29 cellular contexts compared by ENCODE assay signal in genomic region chr12:122519418-122519817, GRCh38. TPM values are rescaled to one million over a fixed set of nuclear protein-coding genes. Genes with fewer than 3 reads are reported as not detected.
A peak's percentile ranks its signal among the peaks of the same experiment; 100 is the strongest.
DNase-seq lines count a peak whose midpoint lies in the region; ATAC-seq, FAIRE-seq and TF ChIP-seq lines count a peak whose summit lies in the region.
"Had no signal": no experiment of that assay in that cellular context is flagged by ENCODE, and none has a peak within 500 bp of the region (broad histone marks: within the 10 kb centered on the region; RNA-seq: fewer than 3 reads in every experiment).

No MANE protein-coding gene starts in this region.

- peaks cover 17 to 80% of the 10 kb centered on the region in 2 experiments for H3K36me3 ChIP-seq in HepG2 (replicated peaks in 1 of 2; ENCODE audit: control insufficient read depth in 1 of 2, insufficient read depth in 2 of 2, low read length in 2 of 2)
- peaks cover 35 to 78% (median 63%) of the 10 kb centered on the region in 4 donors for H3K36me3 ChIP-seq in right lobe of liver
- H3K36me3 ChIP-seq in GM23248 (ENCODE audit: low read depth): peaks cover 77% of the 10 kb centered on the region

- POLR2A ChIA-PET in HepG2 (lab: Yijun Ruan, JAX): no interaction called here
- POLR2A ChIA-PET in activated naive CD8-positive, alpha-beta T cell treated with anti-CD3 and anti-CD28 coated beads, Interleukin-2, amount 10 ng/mL, durations not matched to agents 7 days and 5 days (lab: Charles Lee): interaction anchor here (2.3 kb wide), 1 partner anchor 18 kb away, joined by 7 read pairs; the partner anchor contains the start of gene ZCCHC8

- no peak overlapping the region for H3K27ac ChIP-seq in HepG2 (ENCODE audit: extremely low read length, insufficient read depth, low read length)
- no peak overlapping the region for H3K27ac ChIP-seq in right lobe of liver
- peak overlapping the region; percentile 80 for H3K27ac ChIP-seq in GM23248
- H3K27ac ChIP-seq: parathyroid adenoma, Peyer's patch, right atrium auricular region, SJCRH30 had no signal

- H3K27me3 ChIP-seq in HepG2 (ENCODE audit: control insufficient read depth in 1 of 2, insufficient read depth in 2 of 2, low read length in 2 of 2) (no peaks in the 10 kb centered on the region), right lobe of liver (no peaks in the 10 kb centered on the region), GM23248 (replicated peaks; ENCODE audit: insufficient read depth) (no peaks in the 10 kb centered on the region)
- H3K27me3 ChIP-seq: gastrocnemius medialis, MG63, Peyer's patch, right atrium auricular region, SJCRH30 had no signal

- TF ChIP-seq EP300 in HepG2 (IDR thresholded peaks at IDR 0.05; ENCODE audit: low read depth in 2 of 2, low read length in 2 of 2) (no peak), HepG2 (CRISPR knock-in tag; IDR thresholded peaks at IDR 0.05; ENCODE audit: borderline replicate concordance) (no peak)

- intact Hi-C loops in HepG2 (cut with micrococcal nuclease; ENCODE audit: unreplicated experiment): no loop called here
- intact Hi-C loops in right lobe of liver (cut with DNase I): no loop called here

- TF ChIP-seq POLR2A in HepG2 (IDR thresholded peaks at IDR 0.05; ENCODE audit: insufficient read depth in 1 of 2, low read depth in 2 of 2, low read length in 2 of 2): no peak
- TF ChIP-seq POLR2A in right lobe of liver (IDR thresholded peaks at IDR 0.05): no peak

- H3K9me2 ChIP-seq in GM23248 (ENCODE audit: insufficient read depth): no peaks in the 10 kb centered on the region

- no peaks in the 10 kb centered on the region for H3K9me3 Mint-ChIP-seq in activated naive CD8-positive, alpha-beta T cell treated with anti-CD3 and anti-CD28 coated beads, Interleukin-2, amount 10 ng/mL, durations not matched to agents 7 days and 5 days
- H3K9me3 Mint-ChIP-seq in stimulated activated naive B cell treated with anti-CD40 and anti-IgM and Interleukin-4, amounts not matched to agents 10 μg/mL and 1 μg/mL and 100 μg/mL, for 72 hours: no peaks in the 10 kb centered on the region
- H3K9me3 Mint-ChIP-seq: activated naive CD4-positive, alpha-beta T cell treated with anti-CD3 and anti-CD28 coated beads, Interleukin-2, amount 50 U/mL, for 72 hours; activated T-helper 17 cell treated with anti-CD3 and anti-CD28 coated beads, Interleukin-2, amount 50 U/mL, for 72 hours; CD8-positive, alpha-beta memory T cell; dendritic cell treated with granulocyte-macrophage colony-stimulating factor and Interleukin-4, amounts not matched to agents 40 ng/mL and 50 ng/mL, for 4 days; T-cell had no signal

- CTCF ChIA-PET in HepG2 (lab: Yijun Ruan, JAX; ENCODE audit: low intra/inter-chr PET ratio, low total read pairs): no interaction called here

- no peak overlapping the region for H3K4me2 ChIP-seq in HepG2 (ENCODE audit: low read depth, low read length)
- no peak overlapping the region for H3K4me2 ChIP-seq in GM23248 (ENCODE audit: unreplicated experiment)

- H3K9me3 ChIP-seq in HepG2 (ENCODE audit: low read length) (no peaks in the 10 kb centered on the region), right lobe of liver (no peaks in the 10 kb centered on the region), GM23248 (ENCODE audit: low read depth) (no peaks in the 10 kb centered on the region)
- H3K9me3 ChIP-seq: gastrocnemius medialis, mucosa of descending colon, Peyer's patch, right atrium auricular region, SJCRH30 had no signal

- ATAC-seq in HepG2 (peak; percentile 30; the same call in 2 of the 3 replicates), right lobe of liver (no peak)
- ATAC-seq in activated naive CD8-positive, alpha-beta T cell treated with anti-CD3 and anti-CD28 coated beads, Interleukin-2, amount 10 ng/mL, durations not matched to agents 7 days and 5 days (ENCODE audit: low read depth): no peak
- no peak for ATAC-seq in stimulated activated naive B cell treated with anti-CD40 and anti-IgM and Interleukin-4, amounts not matched to agents 10 μg/mL and 1 μg/mL and 100 μg/mL, for 72 hours (replicated peaks)
- ATAC-seq: activated naive CD4-positive, alpha-beta T cell treated with anti-CD3 and anti-CD28 coated beads, Interleukin-2, amount 50 U/mL, for 72 hours; activated T-helper 17 cell treated with anti-CD3 and anti-CD28 coated beads, Interleukin-2, amount 50 U/mL, for 72 hours; gastrocnemius medialis; mucosa of descending colon had no signal

- in situ Hi-C loops in HepG2 (cut with HindIII; ENCODE audit: extremely low pct_ligation_motif_present, low pct_unique_long_range_greater_than_20kb): no loop called here
- in situ Hi-C loops in GM23248 (cut with MboI): no loop called here

- H3K9ac ChIP-seq in HepG2 (ENCODE audit: insufficient read depth, low read depth, low read length) (no peak overlapping the region), GM23248 (no peak overlapping the region; the same call in 1 of the 2 replicates)
- H3K9ac ChIP-seq: parathyroid adenoma had no signal

- H3K27ac Mint-ChIP-seq in activated naive CD8-positive, alpha-beta T cell treated with anti-CD3 and anti-CD28 coated beads, Interleukin-2, amount 10 ng/mL, durations not matched to agents 7 days and 5 days: peak overlapping the region; percentile 65
- peak overlapping the region; percentile 62 for H3K27ac Mint-ChIP-seq in stimulated activated naive B cell treated with anti-CD40 and anti-IgM and Interleukin-4, amounts not matched to agents 10 μg/mL and 1 μg/mL and 100 μg/mL, for 72 hours
- H3K27ac Mint-ChIP-seq: activated T-helper 17 cell treated with anti-CD3 and anti-CD28 coated beads, Interleukin-2, amount 50 U/mL, for 72 hours; dendritic cell treated with granulocyte-macrophage colony-stimulating factor and Interleukin-4, amounts not matched to agents 40 ng/mL and 50 ng/mL, for 4 days had no signal

- H3K79me2 ChIP-seq in HepG2 (ENCODE audit: insufficient read depth, low read length): peaks cover 81% of the 10 kb centered on the region
- peaks cover 95% of the 10 kb centered on the region for H3K79me2 ChIP-seq in GM23248 (ENCODE audit: insufficient read depth)

- no peak overlapping the region for H3K4me3 ChIP-seq in HepG2 (replicated peaks in 1 of 3; ENCODE audit: insufficient read depth in 1 of 3, low read depth in 2 of 3, low read length in 3 of 3)
- H3K4me3 ChIP-seq in right lobe of liver: no peak overlapping the region
- H3K4me3 ChIP-seq in GM23248: no peak overlapping the region
- H3K4me3 ChIP-seq: gastrocnemius medialis, lung, MG63, mucosa of descending colon, Peyer's patch, right atrium auricular region, SJCRH30 had no signal

- peaks cover 60% of the 10 kb centered on the region for H4K20me1 ChIP-seq in HepG2 (ENCODE audit: insufficient read depth, low read length)
- H4K20me1 ChIP-seq in GM23248 (ENCODE audit: insufficient read depth): peaks cover 28% of the 10 kb centered on the region

- no peaks in the 10 kb centered on the region for H3K27me3 Mint-ChIP-seq in activated naive CD8-positive, alpha-beta T cell treated with anti-CD3 and anti-CD28 coated beads, Interleukin-2, amount 10 ng/mL, durations not matched to agents 7 days and 5 days
- no peaks in the 10 kb centered on the region for H3K27me3 Mint-ChIP-seq in stimulated activated naive B cell treated with anti-CD40 and anti-IgM and Interleukin-4, amounts not matched to agents 10 μg/mL and 1 μg/mL and 100 μg/mL, for 72 hours
- H3K27me3 Mint-ChIP-seq: activated T-helper 17 cell treated with anti-CD3 and anti-CD28 coated beads, Interleukin-2, amount 50 U/mL, for 72 hours; CD8-positive, alpha-beta memory T cell; dendritic cell treated with granulocyte-macrophage colony-stimulating factor and Interleukin-4, amounts not matched to agents 40 ng/mL and 50 ng/mL, for 4 days; T-cell had no signal

- peaks cover 36% of the 10 kb centered on the region for H3K4me1 Mint-ChIP-seq in activated naive CD8-positive, alpha-beta T cell treated with anti-CD3 and anti-CD28 coated beads, Interleukin-2, amount 10 ng/mL, durations not matched to agents 7 days and 5 days
- peaks cover 12 to 24% of the 10 kb centered on the region in 2 donors for H3K4me1 Mint-ChIP-seq in stimulated activated naive B cell treated with anti-CD40 and anti-IgM and Interleukin-4, amounts not matched to agents 10 μg/mL and 1 μg/mL and 100 μg/mL, for 72 hours

- no peak for FAIRE-seq in HepG2 (lab: Jason Lieb, UNC)
- FAIRE-seq: endometrium, H1 had no signal

- no peak for TF ChIP-seq RAD21 in HepG2 (CRISPR knock-in tag; IDR thresholded peaks at IDR 0.05)

- H3K4me3 Mint-ChIP-seq in activated naive CD8-positive, alpha-beta T cell treated with anti-CD3 and anti-CD28 coated beads, Interleukin-2, amount 10 ng/mL, durations not matched to agents 7 days and 5 days: no peak overlapping the region
- no peak overlapping the region for H3K4me3 Mint-ChIP-seq in stimulated activated naive B cell treated with anti-CD40 and anti-IgM and Interleukin-4, amounts not matched to agents 10 μg/mL and 1 μg/mL and 100 μg/mL, for 72 hours
- H3K4me3 Mint-ChIP-seq: dendritic cell treated with granulocyte-macrophage colony-stimulating factor and Interleukin-4, amounts not matched to agents 40 ng/mL and 50 ng/mL, for 4 days; T-cell had no signal

- H2AFZ ChIP-seq in HepG2 (ENCODE audit: low read length) (no peak overlapping the region), GM23248 (no peak overlapping the region)
- H2AFZ ChIP-seq: parathyroid adenoma had no signal

- TF ChIP-seq CTCF in HepG2 (CRISPR knock-in tag; IDR thresholded peaks at IDR 0.05): no peak
- no peak for TF ChIP-seq CTCF in right lobe of liver (IDR thresholded peaks at IDR 0.05)

- H3F3A ChIP-seq in GM23248 (ENCODE audit: insufficient read depth): peaks cover 87% of the 10 kb centered on the region

- H3K4me1 ChIP-seq in HepG2 (ENCODE audit: insufficient read depth, low read length) (peaks cover 31% of the 10 kb centered on the region), right lobe of liver (peaks cover 0 to 16% (median 8%) of the 10 kb centered on the region in 4 donors), GM23248 (ENCODE audit: insufficient read depth) (peaks cover 52% of the 10 kb centered on the region)

- BruUV-seq in HepG2 (replicated peaks; lab: Mats Ljungman, UMichigan): no TSS peak

- peaks cover 44% of the 10 kb centered on the region for H3K36me3 Mint-ChIP-seq in activated naive CD8-positive, alpha-beta T cell treated with anti-CD3 and anti-CD28 coated beads, Interleukin-2, amount 10 ng/mL, durations not matched to agents 7 days and 5 days
- H3K36me3 Mint-ChIP-seq in stimulated activated naive B cell treated with anti-CD40 and anti-IgM and Interleukin-4, amounts not matched to agents 10 μg/mL and 1 μg/mL and 100 μg/mL, for 72 hours: peaks cover 31 to 58% of the 10 kb centered on the region in 2 donors

- WGBS in HepG2 (ENCODE audit: low lambda C conversion rate): 100% methylated on average over 1 of the region's 1 CpG
- WGBS in right lobe of liver (ENCODE audit: insufficient coverage, low coverage, low lambda C conversion rate, missing lambda C conversion rate): 83% methylated on average over 1 of the region's 1 CpG
- WGBS in GM23248 (ENCODE audit: low coverage in 1 of 2, low lambda C conversion rate in 2 of 2, missing lambda C conversion rate in 2 of 2), 2 experiments: 94 to 100% methylated on average over 1 of the region's 1 CpG

- DNase-seq in HepG2 (ENCODE audit: low spot score): no peak
- no peak for DNase-seq in right lobe of liver
- peak; percentile 38 for DNase-seq in GM23248
- DNase-seq in activated naive CD8-positive, alpha-beta T cell treated with anti-CD3 and anti-CD28 coated beads, Interleukin-2, amount 10 ng/mL, durations not matched to agents 7 days and 5 days: no peak
- no peak for DNase-seq in stimulated activated naive B cell treated with anti-CD40 and anti-IgM and Interleukin-4, amounts not matched to agents 10 μg/mL and 1 μg/mL and 100 μg/mL, for 72 hours
- DNase-seq in HCEC 1CT: no peak
- no peak for DNase-seq in SKM-1 (lab: John Stamatoyannopoulos, UW; ENCODE audit: unreplicated experiment)
- DNase-seq: activated CD4-positive, alpha-beta T cell treated with anti-CD3 and anti-CD28 coated beads for 1 hour; caudate nucleus; CD8-positive, alpha-beta memory T cell; DMS 273 treated with DMSO at 0.1 percent for 48 hours; gastrocnemius medialis; MG63; mucosa of descending colon; NCI-H1417 treated with DMSO at 0.1 percent for 48 hours; NCI-H2081; NCI-H2227 treated with DMSO at 0.1 percent for 48 hours; Peyer's patch; SJCRH30; stimulated activated CD4-positive, alpha-beta T cell treated with anti-CD3 and anti-CD28 coated beads, Interleukin-2, amount 100 ng/mL, for 48 hours; T-cell had no signal

RNA-seq across cellular contexts. Expression of gene RSRC2, which starts 7.3 kb away (rescaled TPM):
- total RNA-seq in HepG2 (2016; rRNA removed; fragmentation: Illumina TruSeq; extraction: Trizol): 77.8 and 85.8 TPM in 2 replicates
- 18.9 and 21.1 TPM in 2 replicates for total RNA-seq in HepG2 (2016; cell fraction: cytosol; rRNA removed; fragmentation: Illumina TruSeq; extraction: Trizol; ENCODE audit: low read depth)
- total RNA-seq in HepG2 (2016; cell fraction: insoluble cytoplasmic fraction; rRNA removed; fragmentation: Illumina TruSeq; extraction: Trizol): 79.4 and 84.5 TPM in 2 replicates
- total RNA-seq in HepG2 (2016; cell fraction: membrane; rRNA removed; fragmentation: Illumina TruSeq; extraction: Trizol): 32.8 and 33.2 TPM in 2 replicates
- total RNA-seq in HepG2 (2016; cell fraction: nucleus; rRNA removed; fragmentation: Illumina TruSeq; extraction: Trizol): 97.0 and 103 TPM in 2 replicates
- polyA plus RNA-seq in HepG2 (2011; rRNA removed): 27.6 and 31.4 TPM in 2 replicates
- 7.5 and 10.3 TPM in 2 replicates for polyA plus RNA-seq in HepG2 (2011; cell fraction: cytosol; rRNA removed)
- polyA plus RNA-seq in HepG2 (2011; cell fraction: nucleus; rRNA removed): 42.2 and 43.3 TPM in 2 replicates
- 50.4 and 65.0 TPM in 2 replicates for polyA plus RNA-seq in HepG2 (2012)
- 8.9 and 9.0 TPM in 2 replicates for polyA plus RNA-seq in HepG2 (2016; cell fraction: cytosol; fragmentation: Illumina TruSeq; extraction: Trizol; ENCODE audit: low read depth)
- 98.3 and 98.6 TPM in 2 replicates for polyA plus RNA-seq in HepG2 (2016; cell fraction: insoluble cytoplasmic fraction; fragmentation: Illumina TruSeq; extraction: Trizol; ENCODE audit: low read depth)
- polyA plus RNA-seq in HepG2 (2016; cell fraction: membrane; fragmentation: Illumina TruSeq; extraction: Trizol; ENCODE audit: low read depth): 14.1 and 18.0 TPM in 2 replicates
- 156 and 164 TPM in 2 replicates for polyA plus RNA-seq in HepG2 (2016; cell fraction: nucleus; fragmentation: Illumina TruSeq; extraction: Trizol; ENCODE audit: insufficient read depth, low read depth)
- 17.3 and 23.5 TPM in 2 replicates for polyA minus RNA-seq in HepG2 (2011; rRNA and poly(A)+ RNA removed; ENCODE audit: low replicate concordance)
- 8.3 and 11.6 TPM in 2 replicates for polyA minus RNA-seq in HepG2 (2011; cell fraction: cytosol; rRNA and poly(A)+ RNA removed)
- 155 and 166 TPM in 2 replicates for polyA minus RNA-seq in HepG2 (2011; cell fraction: nucleus; rRNA and poly(A)+ RNA removed)
- total RNA-seq in right lobe of liver: 10 to 100 TPM; 17.6 to 27.7 (median 23.4) TPM
- 31.1 and 41.5 TPM in 2 replicates for total RNA-seq in GM23248 (2014; rRNA removed; shearing (Covaris generic))
- polyA plus RNA-seq in GM23248 (2016; fragmentation: Nextera tagmentation; extraction: Ambion mirVana): 45.8 and 51.7 TPM in 2 replicates
- total RNA-seq in activated naive CD8-positive, alpha-beta T cell treated with anti-CD3 and anti-CD28 coated beads, Interleukin-2, amount 10 ng/mL, durations not matched to agents 7 days and 5 days: 100 to 1,000 TPM; 108 to 115 TPM

RNA-seq across cellular contexts. Expression of gene KNTC1, which starts 7.6 kb away (rescaled TPM):
- total RNA-seq in HepG2 (2016; rRNA removed; fragmentation: Illumina TruSeq; extraction: Trizol) (49.2 and 57.6 TPM in 2 replicates), right lobe of liver (10 to 100 TPM in 1 of 6 experiments, 1 to 10 TPM in 5; 2.1 to 10.7 (median 3.5) TPM)
- 18.2 and 22.7 TPM in 2 replicates for total RNA-seq in HepG2 (2016; cell fraction: cytosol; rRNA removed; fragmentation: Illumina TruSeq; extraction: Trizol; ENCODE audit: low read depth)
- total RNA-seq in HepG2 (2016; cell fraction: insoluble cytoplasmic fraction; rRNA removed; fragmentation: Illumina TruSeq; extraction: Trizol): 49.4 and 57.3 TPM in 2 replicates
- total RNA-seq in HepG2 (2016; cell fraction: membrane; rRNA removed; fragmentation: Illumina TruSeq; extraction: Trizol): 16.5 and 21.3 TPM in 2 replicates
- total RNA-seq in HepG2 (2016; cell fraction: nucleus; rRNA removed; fragmentation: Illumina TruSeq; extraction: Trizol): 108 and 118 TPM in 2 replicates
- polyA plus RNA-seq in HepG2 (2011; rRNA removed) (26.9 and 45.1 TPM in 2 replicates), GM23248 (2016; fragmentation: Nextera tagmentation; extraction: Ambion mirVana) (5.6 and 8.1 TPM in 2 replicates)
- 6.0 and 6.6 TPM in 2 replicates for polyA plus RNA-seq in HepG2 (2011; cell fraction: cytosol; rRNA removed)
- 56.6 and 86.5 TPM in 2 replicates for polyA plus RNA-seq in HepG2 (2011; cell fraction: nucleus; rRNA removed)
- 23.2 and 23.7 TPM in 2 replicates for polyA plus RNA-seq in HepG2 (2012)
- polyA plus RNA-seq in HepG2 (2016; cell fraction: cytosol; fragmentation: Illumina TruSeq; extraction: Trizol; ENCODE audit: low read depth): 2.0 and 2.9 TPM in 2 replicates
- 27.6 and 27.7 TPM in 2 replicates for polyA plus RNA-seq in HepG2 (2016; cell fraction: insoluble cytoplasmic fraction; fragmentation: Illumina TruSeq; extraction: Trizol; ENCODE audit: low read depth)
- polyA plus RNA-seq in HepG2 (2016; cell fraction: membrane; fragmentation: Illumina TruSeq; extraction: Trizol; ENCODE audit: low read depth): 3.5 and 4.7 TPM in 2 replicates
- 208 and 213 TPM in 2 replicates for polyA plus RNA-seq in HepG2 (2016; cell fraction: nucleus; fragmentation: Illumina TruSeq; extraction: Trizol; ENCODE audit: insufficient read depth, low read depth)
- polyA minus RNA-seq in HepG2 (2011; rRNA and poly(A)+ RNA removed; ENCODE audit: low replicate concordance): 21.3 and 75.8 TPM in 2 replicates
- 10.1 and 13.4 TPM in 2 replicates for polyA minus RNA-seq in HepG2 (2011; cell fraction: cytosol; rRNA and poly(A)+ RNA removed)
- 88.6 and 117 TPM in 2 replicates for polyA minus RNA-seq in HepG2 (2011; cell fraction: nucleus; rRNA and poly(A)+ RNA removed)
- 15.5 and 20.2 TPM in 2 replicates for total RNA-seq in GM23248 (2014; rRNA removed; shearing (Covaris generic))
- total RNA-seq in activated naive CD8-positive, alpha-beta T cell treated with anti-CD3 and anti-CD28 coated beads, Interleukin-2, amount 10 ng/mL, durations not matched to agents 7 days and 5 days: 100 to 1,000 TPM; 125 to 130 TPM

RNA-seq across cellular contexts. Expression of gene ZCCHC8, which starts 18.7 kb away (rescaled TPM):
- total RNA-seq in HepG2 (2016; rRNA removed; fragmentation: Illumina TruSeq; extraction: Trizol) (14.2 and 20.9 TPM in 2 replicates), right lobe of liver (10 to 100 TPM in 2 of 6 experiments, 1 to 10 TPM in 4; 8.5 to 13.0 (median 9.3) TPM)
- 4.6 and 5.1 TPM in 2 replicates for total RNA-seq in HepG2 (2016; cell fraction: cytosol; rRNA removed; fragmentation: Illumina TruSeq; extraction: Trizol; ENCODE audit: low read depth)
- 14.0 and 22.1 TPM in 2 replicates for total RNA-seq in HepG2 (2016; cell fraction: insoluble cytoplasmic fraction; rRNA removed; fragmentation: Illumina TruSeq; extraction: Trizol)
- total RNA-seq in HepG2 (2016; cell fraction: membrane; rRNA removed; fragmentation: Illumina TruSeq; extraction: Trizol): 7.2 and 7.6 TPM in 2 replicates
- total RNA-seq in HepG2 (2016; cell fraction: nucleus; rRNA removed; fragmentation: Illumina TruSeq; extraction: Trizol): 30.3 and 32.1 TPM in 2 replicates
- polyA plus RNA-seq in HepG2 (2011; rRNA removed) (18.6 and 20.5 TPM in 2 replicates), GM23248 (2016; fragmentation: Nextera tagmentation; extraction: Ambion mirVana) (13.6 and 14.3 TPM in 2 replicates)
- polyA plus RNA-seq in HepG2 (2011; cell fraction: cytosol; rRNA removed): 9.6 and 13.2 TPM in 2 replicates
- 37.9 and 40.8 TPM in 2 replicates for polyA plus RNA-seq in HepG2 (2011; cell fraction: nucleus; rRNA removed)
- 20.5 and 20.8 TPM in 2 replicates for polyA plus RNA-seq in HepG2 (2012)
- 1.9 and 2.0 TPM in 2 replicates for polyA plus RNA-seq in HepG2 (2016; cell fraction: cytosol; fragmentation: Illumina TruSeq; extraction: Trizol; ENCODE audit: low read depth)
- 15.5 and 16.5 TPM in 2 replicates for polyA plus RNA-seq in HepG2 (2016; cell fraction: insoluble cytoplasmic fraction; fragmentation: Illumina TruSeq; extraction: Trizol; ENCODE audit: low read depth)
- polyA plus RNA-seq in HepG2 (2016; cell fraction: membrane; fragmentation: Illumina TruSeq; extraction: Trizol; ENCODE audit: low read depth): 3.5 and 4.0 TPM in 2 replicates
- 75.5 and 80.1 TPM in 2 replicates for polyA plus RNA-seq in HepG2 (2016; cell fraction: nucleus; fragmentation: Illumina TruSeq; extraction: Trizol; ENCODE audit: insufficient read depth, low read depth)
- 9.4 and 18.6 TPM in 2 replicates for polyA minus RNA-seq in HepG2 (2011; rRNA and poly(A)+ RNA removed; ENCODE audit: low replicate concordance)
- polyA minus RNA-seq in HepG2 (2011; cell fraction: cytosol; rRNA and poly(A)+ RNA removed): 8.1 and 11.2 TPM in 2 replicates
- 40.6 and 42.0 TPM in 2 replicates for polyA minus RNA-seq in HepG2 (2011; cell fraction: nucleus; rRNA and poly(A)+ RNA removed)
- 12.3 and 13.2 TPM in 2 replicates for total RNA-seq in GM23248 (2014; rRNA removed; shearing (Covaris generic))
- total RNA-seq in activated naive CD8-positive, alpha-beta T cell treated with anti-CD3 and anti-CD28 coated beads, Interleukin-2, amount 10 ng/mL, durations not matched to agents 7 days and 5 days: 10 to 100 TPM; 44.8 to 45.3 TPM
